8 cellular contexts compared by ENCODE assay signal in genomic region chr13:78978381-78978998, GRCh38.
DNase-seq lines count a peak whose midpoint lies in the region; ATAC-seq and TF ChIP-seq lines count a peak whose summit lies in the region.

No MANE protein-coding gene starts in this region.

- TF ChIP-seq CTCF in AG04449 (IDR thresholded peaks at IDR 0.05; ENCODE audit: insufficient read depth, low read length, missing control alignments) (peak; percentile 50), cardiac fibroblast (IDR thresholded peaks at IDR 0.05; ENCODE audit: low read depth, low read length) (peak; percentile 66), right lobe of liver (IDR thresholded peaks at IDR 0.05) (peak; percentile 70 to 93 (median 77)), suprapubic skin (IDR thresholded peaks at IDR 0.05) (peak; percentile 56 to 62)

- DNase-seq in AG04449 (ENCODE audit: low read depth, low spot score) = peak; percentile 7
- peak; percentile 34 for DNase-seq in GDM1 (lab: John Stamatoyannopoulos, UW)
- DNase-seq in H4 (ENCODE audit: low spot score) = peak; percentile 31
- DNase-seq in KBM-7 = peak; percentile 53
- DNase-seq in RPMI7951 (ENCODE audit: low read depth) = peak; percentile 37
- DNase-seq in cardiac fibroblast (ENCODE audit: low read depth in 2 of 2) = peak; percentile 77 to 81
- peak in 1 of 3 donors; percentile 47 for DNase-seq in right lobe of liver
- DNase-seq in suprapubic skin (ENCODE audit: low spot score in 2 of 2) = no peak

- peak; percentile 94 to 99 (median 96) for ATAC-seq in right lobe of liver

- in situ Hi-C loops in KBM-7 (cut with MboI; ENCODE audit: low pct_unique_long_range_greater_than_20kb, low sequenced_read_pairs) = no loop called here

- H3K27ac ChIP-seq in right lobe of liver (no peak overlapping the region), suprapubic skin (no peak overlapping the region)

- TF ChIP-seq POLR2A in right lobe of liver (IDR thresholded peaks at IDR 0.05) (no peak), suprapubic skin (IDR thresholded peaks at IDR 0.05) (no peak)

- CTCF ChIA-PET in AG04449 (lab: Yijun Ruan, JAX) = interaction anchor here (0.6 to 5.5 kb wide), 13 partner anchors 9 to 857 kb away, joined by 3 to 106 read pairs (median 4); no protein-coding TSS in a partner anchor

- 4% methylated on average over 2 of the region's 2 CpGs for WGBS in right lobe of liver (ENCODE audit: insufficient coverage, low coverage, low lambda C conversion rate, missing lambda C conversion rate)
- 29% methylated on average over 2 of the region's 2 CpGs for WGBS in suprapubic skin

- intact Hi-C loops in right lobe of liver (cut with DNase I) = no loop called here

- POLR2A ChIA-PET in AG04449 (lab: Yijun Ruan, JAX) = no interaction called here

- H3K4me3 ChIP-seq in AG04449 (ENCODE audit: low read depth, low read length) = no peak overlapping the region
- H3K4me3 ChIP-seq in cardiac fibroblast (replicated peaks in 1 of 2; ENCODE audit: low read depth in 2 of 2, low read length in 2 of 2) = no peak overlapping the region
- H3K4me3 ChIP-seq in right lobe of liver = no peak overlapping the region
- no peak overlapping the region for H3K4me3 ChIP-seq in suprapubic skin

- TF ChIP-seq EP300 in suprapubic skin (IDR thresholded peaks at IDR 0.05) = no peak

- H3K4me1 ChIP-seq in right lobe of liver (no peaks in the 10 kb centered on the region), suprapubic skin (no peaks in the 10 kb centered on the region)

- H3K9me3 ChIP-seq in right lobe of liver (no peaks in the 10 kb centered on the region), suprapubic skin (no peaks in the 10 kb centered on the region)

- no peaks in the 10 kb centered on the region for H3K27me3 ChIP-seq in right lobe of liver
- H3K27me3 ChIP-seq in suprapubic skin = no peaks in the 10 kb centered on the region

- no peaks in the 10 kb centered on the region for H3K36me3 ChIP-seq in right lobe of liver
- H3K36me3 ChIP-seq in suprapubic skin = no peaks in the 10 kb centered on the region

Comparison
In these comparisons a context has a peak if more than half of its experiments do, and no peak if none do; other contexts are left out.
1. DNase-seq: peak in AG04449 (single experiment), GDM1 (single experiment), H4 (single experiment), KBM-7 (single experiment), RPMI7951 (single experiment) and cardiac fibroblast (2 of 2); none in suprapubic skin (0 of 2).
2. Peak in every context shown above with its lines, with median percentiles within 50 percentile points of each other: CTCF ChIP-seq.